Comparison of ENCODE assay signal across 12 cellular contexts in the genomic region with DNA sequence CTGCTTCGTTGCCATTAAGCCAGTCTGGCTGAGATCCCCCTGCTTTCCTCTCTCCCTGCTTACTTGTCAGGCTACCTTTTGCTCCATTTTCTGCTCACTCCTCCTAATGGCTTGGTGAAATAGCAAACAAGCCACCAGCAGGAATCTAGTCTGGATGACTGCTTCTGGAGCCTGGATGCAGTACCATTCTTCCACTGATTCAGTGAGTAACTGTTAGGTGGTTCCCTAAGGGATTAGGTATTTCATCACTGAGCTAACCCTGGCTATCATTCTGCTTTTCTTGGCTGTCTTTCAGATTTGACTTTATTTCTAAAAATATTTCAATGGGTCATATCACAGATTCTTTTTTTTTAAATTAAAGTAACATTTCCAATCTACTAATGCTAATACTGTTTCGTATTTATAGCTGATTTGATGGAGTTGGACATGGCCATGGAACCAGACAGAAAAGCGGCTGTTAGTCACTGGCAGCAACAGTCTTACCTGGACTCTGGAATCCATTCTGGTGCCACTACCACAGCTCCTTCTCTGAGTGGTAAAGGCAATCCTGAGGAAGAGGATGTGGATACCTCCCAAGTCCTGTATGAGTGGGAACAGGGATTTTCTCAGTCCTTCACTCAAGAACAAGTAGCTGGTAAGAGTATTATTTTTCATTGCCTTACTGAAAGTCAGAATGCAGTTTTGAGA. TPM values are rescaled to one million over a fixed set of nuclear protein-coding genes. Genes with fewer than 3 reads are reported as not detected.
DNase-seq lines count a peak whose midpoint lies in the region; ATAC-seq and TF ChIP-seq lines count a peak whose summit lies in the region.
"Had no signal": no experiment of that assay in that cellular context is flagged by ENCODE, and none has a peak within 500 bp of the region (broad histone marks: within the 10 kb centered on the region; RNA-seq: fewer than 3 reads in every experiment).

No MANE protein-coding gene starts in this region.

- peaks cover 100% of the 10 kb centered on the region for H4K20me1 ChIP-seq in smooth muscle cell (ENCODE audit: low read depth)

- intact Hi-C loops in heart left ventricle (cut with DNase I) = no loop called here

- TF ChIP-seq POLR2A in heart left ventricle (IDR thresholded peaks at IDR 0.05) = no peak

- peaks cover 0 to 64% (median 54%) of the 10 kb centered on the region in 12 donors for H3K4me1 ChIP-seq in heart left ventricle
- no peaks in the 10 kb centered on the region for H3K4me1 ChIP-seq in smooth muscle cell (ENCODE audit: low read depth)

- no peak overlapping the region for H3K4me3 ChIP-seq in heart left ventricle
- H3K4me3 ChIP-seq in smooth muscle cell = no peak overlapping the region
- H3K4me3 ChIP-seq: transverse colon had no signal

- H3K79me2 ChIP-seq in smooth muscle cell (ENCODE audit: low read depth) = peaks cover 100% of the 10 kb centered on the region

- no peak overlapping the region for H2AFZ ChIP-seq in smooth muscle cell (ENCODE audit: low read depth)

- no peaks in the 10 kb centered on the region for H3K27me3 ChIP-seq in heart left ventricle
- H3K27me3 ChIP-seq in smooth muscle cell (ENCODE audit: low read depth) = no peaks in the 10 kb centered on the region
- H3K27me3 ChIP-seq: transverse colon had no signal

- no peak for TF ChIP-seq CTCF in heart left ventricle (IDR thresholded peaks at IDR 0.05)
- no peak for TF ChIP-seq CTCF in smooth muscle cell (IDR thresholded peaks at IDR 0.05; ENCODE audit: borderline replicate concordance, insufficient read depth, poor library complexity, severe bottlenecking)

- no peak overlapping the region for H3K9ac ChIP-seq in smooth muscle cell (ENCODE audit: low read depth)

- ATAC-seq in heart left ventricle = peak; percentile 91 to 94 (median 94)
- no peak for ATAC-seq in HG03280 (IDR thresholded peaks at IDR 0.05; ENCODE audit: unreplicated experiment)
- ATAC-seq in GM21717 (IDR thresholded peaks at IDR 0.05; ENCODE audit: unreplicated experiment) = no peak

- 45 to 56% (median 50%) methylated on average over 3 of the region's 3 CpGs for WGBS in heart left ventricle, 4 donors
- 90% methylated on average over 3 of the region's 3 CpGs for WGBS in smooth muscle cell (ENCODE audit: low lambda C conversion rate)

- H3K4me2 ChIP-seq in smooth muscle cell = peak overlapping the region; percentile 32

- peaks cover 26% of the 10 kb centered on the region for H3F3A ChIP-seq in smooth muscle cell (ENCODE audit: low read depth)

- H3K9me3 ChIP-seq in heart left ventricle (no peaks in the 10 kb centered on the region), smooth muscle cell (replicated peaks; ENCODE audit: low read depth) (no peaks in the 10 kb centered on the region)
- H3K9me3 ChIP-seq: transverse colon had no signal

- DNase-seq in HS-5 (ENCODE audit: low read depth) = peak; percentile 63
- DNase-seq in astrocyte of the hippocampus (ENCODE audit: low read depth, low spot score) = peak; percentile 75
- DNase-seq in heart left ventricle = peak in 1 of 5 donors; percentile 35
- no peak for DNase-seq in smooth muscle cell (lab: John Stamatoyannopoulos, UW; ENCODE audit: unreplicated experiment)
- DNase-seq in LoVo (ENCODE audit: low spot score) = no peak
- DNase-seq in SIG-M5 (lab: John Stamatoyannopoulos, UW) = no peak
- DNase-seq: endodermal cell; Karpas-422; stimulated activated CD4-positive, alpha-beta T cell treated with anti-CD3 and anti-CD28 coated beads, Interleukin-2, amount 100 ng/mL, for 24 hours; transverse colon had no signal

- peak overlapping the region in 7 of 12 donors; percentile 17 to 57 (median 44) for H3K27ac ChIP-seq in heart left ventricle
- H3K27ac ChIP-seq in smooth muscle cell (ENCODE audit: low read depth) = peak overlapping the region; percentile 53

- H3K36me3 ChIP-seq in heart left ventricle (peaks cover 0 to 58% (median 49%) of the 10 kb centered on the region in 9 donors), smooth muscle cell (ENCODE audit: low read depth) (peaks cover 43% of the 10 kb centered on the region)

RNA-seq across cellular contexts. Expression of a gene that starts 25.0 kb away (rescaled TPM):
- 100 to 1,000 TPM; 145 to 301 (median 208) TPM for total RNA-seq in heart left ventricle
- polyA plus RNA-seq in heart left ventricle = 100 to 1,000 TPM in 1 of 2 donors, 10 to 100 TPM in 1; 25.6 to 216 TPM
- total RNA-seq in smooth muscle cell = 854 and 957 TPM in 2 replicates
- polyA plus RNA-seq in smooth muscle cell = 162 and 167 TPM in 2 replicates

Comparison
In these comparisons a context has a peak if more than half of its experiments do, and no peak if none do; other contexts are left out.
1. DNase-seq: peak in HS-5 (single experiment) and astrocyte of the hippocampus (single experiment); none in smooth muscle cell (single experiment), LoVo (single experiment) and SIG-M5 (single experiment).
2. ATAC-seq: peak in heart left ventricle (4 of 4); none in HG03280 (single experiment) and GM21717 (single experiment).